Comparison of ENCODE assay signal across 1 cellular context in genomic region chr19:35879770-35880317, GRCh38.
TF ChIP-seq lines count a peak whose summit lies in the region.

No MANE protein-coding gene starts in this region.

TF ChIP-seq in K562, 482 proteins besides CTCF, POLR2A, EP300 and RAD21 (continued from another document and continues in another):
- TF ChIP-seq, protein P1, sequence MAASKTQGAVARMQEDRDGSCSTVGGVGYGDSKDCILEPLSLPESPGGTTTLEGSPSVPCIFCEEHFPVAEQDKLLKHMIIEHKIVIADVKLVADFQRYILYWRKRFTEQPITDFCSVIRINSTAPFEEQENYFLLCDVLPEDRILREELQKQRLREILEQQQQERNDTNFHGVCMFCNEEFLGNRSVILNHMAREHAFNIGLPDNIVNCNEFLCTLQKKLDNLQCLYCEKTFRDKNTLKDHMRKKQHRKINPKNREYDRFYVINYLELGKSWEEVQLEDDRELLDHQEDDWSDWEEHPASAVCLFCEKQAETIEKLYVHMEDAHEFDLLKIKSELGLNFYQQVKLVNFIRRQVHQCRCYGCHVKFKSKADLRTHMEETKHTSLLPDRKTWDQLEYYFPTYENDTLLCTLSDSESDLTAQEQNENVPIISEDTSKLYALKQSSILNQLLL (CRISPR knock-in tag; IDR thresholded peaks at IDR 0.05; ENCODE audit: borderline replicate concordance), result no peak
- TF ChIP-seq, protein P2, sequence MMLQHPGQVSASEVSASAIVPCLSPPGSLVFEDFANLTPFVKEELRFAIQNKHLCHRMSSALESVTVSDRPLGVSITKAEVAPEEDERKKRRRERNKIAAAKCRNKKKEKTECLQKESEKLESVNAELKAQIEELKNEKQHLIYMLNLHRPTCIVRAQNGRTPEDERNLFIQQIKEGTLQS (IDR thresholded peaks at IDR 0.05), result peak; percentile 43; the same call in 1 of the 2 replicates
- TF ChIP-seq, protein P2 (CRISPR knock-in tag; conservative IDR thresholded peaks at IDR 0.05), result peak; percentile 67; the same call in 1 of the 2 replicates
- no peak for TF ChIP-seq ZNF668 (CRISPR knock-in tag; IDR thresholded peaks at IDR 0.05)
- no peak for TF ChIP-seq ZNF23 (CRISPR knock-in tag; IDR thresholded peaks at IDR 0.05)
- no peak for TF ChIP-seq ZSCAN32 (CRISPR knock-in tag; IDR thresholded peaks at IDR 0.05)
- TF ChIP-seq, protein P3, sequence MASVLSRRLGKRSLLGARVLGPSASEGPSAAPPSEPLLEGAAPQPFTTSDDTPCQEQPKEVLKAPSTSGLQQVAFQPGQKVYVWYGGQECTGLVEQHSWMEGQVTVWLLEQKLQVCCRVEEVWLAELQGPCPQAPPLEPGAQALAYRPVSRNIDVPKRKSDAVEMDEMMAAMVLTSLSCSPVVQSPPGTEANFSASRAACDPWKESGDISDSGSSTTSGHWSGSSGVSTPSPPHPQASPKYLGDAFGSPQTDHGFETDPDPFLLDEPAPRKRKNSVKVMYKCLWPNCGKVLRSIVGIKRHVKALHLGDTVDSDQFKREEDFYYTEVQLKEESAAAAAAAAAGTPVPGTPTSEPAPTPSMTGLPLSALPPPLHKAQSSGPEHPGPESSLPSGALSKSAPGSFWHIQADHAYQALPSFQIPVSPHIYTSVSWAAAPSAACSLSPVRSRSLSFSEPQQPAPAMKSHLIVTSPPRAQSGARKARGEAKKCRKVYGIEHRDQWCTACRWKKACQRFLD (CRISPR knock-in tag; IDR thresholded peaks at IDR 0.05), result no peak
- TF ChIP-seq GABPA (tag; conservative IDR thresholded peaks at IDR 0.05; ENCODE audit: low read depth), result no peak
- no peak for TF ChIP-seq RFX7 (CRISPR knock-in tag; IDR thresholded peaks at IDR 0.05)
- TF ChIP-seq SRSF3 (IDR thresholded peaks at IDR 0.05; ENCODE audit: insufficient read depth, low read length), result no peak
- TF ChIP-seq SUPT5H (IDR thresholded peaks at IDR 0.05), result no peak
- no peak for TF ChIP-seq SLC30A9 (CRISPR knock-in tag; IDR thresholded peaks at IDR 0.05)
- TF ChIP-seq SIN3A (IDR thresholded peaks at IDR 0.05; ENCODE audit: borderline replicate concordance in 2 of 2, control insufficient read depth in 1 of 2, low read depth in 2 of 2, low read length in 2 of 2), result peak; percentile 99
- no peak for TF ChIP-seq ARID2 (IDR thresholded peaks at IDR 0.05)
- no peak for TF ChIP-seq ERF (CRISPR knock-in tag; IDR thresholded peaks at IDR 0.05)
- no peak for TF ChIP-seq NBN (IDR thresholded peaks at IDR 0.05; ENCODE audit: low read depth)
- no peak for TF ChIP-seq CC2D1A (IDR thresholded peaks at IDR 0.05)
- no peak for TF ChIP-seq CSDE1 (IDR thresholded peaks at IDR 0.05)
- TF ChIP-seq EHMT2 (IDR thresholded peaks at IDR 0.05), result peak; percentile 99
- TF ChIP-seq E2F4 (CRISPR knock-in tag; IDR thresholded peaks at IDR 0.05; ENCODE audit: low read depth), result peak; percentile 51; the same call in 1 of the 2 replicates
- TF ChIP-seq DNMT1 (IDR thresholded peaks at IDR 0.05), result no peak
- no peak for TF ChIP-seq ZKSCAN3 (CRISPR knock-in tag; IDR thresholded peaks at IDR 0.05)
- no peak for TF ChIP-seq BRD4 (IDR thresholded peaks at IDR 0.05)
- peak; percentile 88; the same call in 1 of the 2 replicates for TF ChIP-seq PHF21A (IDR thresholded peaks at IDR 0.05; ENCODE audit: borderline replicate concordance, low read depth)
- peak; percentile 80; the same call in 1 of the 2 replicates for TF ChIP-seq FOXP4 (CRISPR knock-in tag; IDR thresholded peaks at IDR 0.05; ENCODE audit: borderline replicate concordance)
- no peak for TF ChIP-seq SAFB2 (IDR thresholded peaks at IDR 0.05; ENCODE audit: borderline replicate concordance, low read depth, low read length, severe bottlenecking)
- no peak for TF ChIP-seq KLF16 (IDR thresholded peaks at IDR 0.05)
- TF ChIP-seq SMARCC2 (IDR thresholded peaks at IDR 0.05; ENCODE audit: low read depth), result no peak
- peak; percentile 80 for TF ChIP-seq ZNF589 (CRISPR knock-in tag; IDR thresholded peaks at IDR 0.05; ENCODE audit: low read depth)
- peak; percentile 77; the same call in 1 of the 2 replicates for TF ChIP-seq ZBTB9 (CRISPR knock-in tag; IDR thresholded peaks at IDR 0.05)
- TF ChIP-seq ZNF592 (IDR thresholded peaks at IDR 0.05), result no peak
- no peak for TF ChIP-seq TCF15 (CRISPR knock-in tag; IDR thresholded peaks at IDR 0.05)
- TF ChIP-seq MCM5 (IDR thresholded peaks at IDR 0.05; ENCODE audit: low read depth), result no peak
- TF ChIP-seq LCOR (CRISPR knock-in tag; IDR thresholded peaks at IDR 0.05), result peak; percentile 97
- peak; percentile 91 for TF ChIP-seq SMAD4 (CRISPR knock-in tag; conservative IDR thresholded peaks at IDR 0.05)
- TF ChIP-seq NELFE (IDR thresholded peaks at IDR 0.05; ENCODE audit: insufficient read depth, insufficient read length), result no peak
- no peak for TF ChIP-seq RBM17 (IDR thresholded peaks at IDR 0.05; ENCODE audit: borderline replicate concordance, low read depth, low read length)
- TF ChIP-seq BRF2 (IDR thresholded peaks at IDR 0.05; ENCODE audit: borderline replicate concordance, insufficient read depth, insufficient read length), result no peak
- no peak for TF ChIP-seq HNRNPLL (IDR thresholded peaks at IDR 0.05; ENCODE audit: low read depth, low read length, poor library complexity, severe bottlenecking)
- TF ChIP-seq TAL1 (IDR thresholded peaks at IDR 0.05), result no peak
- TF ChIP-seq U2AF2 (optimal IDR thresholded peaks at IDR 0.05; ENCODE audit: low read depth, low read length), result no peak
- TF ChIP-seq POLR2AphosphoS2 (IDR thresholded peaks at IDR 0.05; ENCODE audit: low read length), result no peak
- TF ChIP-seq ZNF696 (CRISPR knock-in tag; conservative IDR thresholded peaks at IDR 0.05), result no peak
- no peak for TF ChIP-seq ZNF764 (CRISPR knock-in tag; IDR thresholded peaks at IDR 0.05; ENCODE audit: low read depth)
- TF ChIP-seq KAT2B (IDR thresholded peaks at IDR 0.05; ENCODE audit: low read depth, low read length), result no peak
- no peak for TF ChIP-seq HSF4 (CRISPR knock-in tag; IDR thresholded peaks at IDR 0.05; ENCODE audit: borderline replicate concordance)
- no peak; the same call in 1 of the 2 replicates for TF ChIP-seq MAFK (IDR thresholded peaks at IDR 0.05; ENCODE audit: low read length)
- TF ChIP-seq HIVEP1 (CRISPR knock-in tag; IDR thresholded peaks at IDR 0.05), result no peak
- no peak for TF ChIP-seq ZNF347 (CRISPR knock-in tag; IDR thresholded peaks at IDR 0.05; ENCODE audit: low read depth)
- no peak for TF ChIP-seq BRD9 (IDR thresholded peaks at IDR 0.05; ENCODE audit: low read depth, partially characterized antibody)
- TF ChIP-seq MYBL2 (IDR thresholded peaks at IDR 0.05; ENCODE audit: low read depth), result no peak
- TF ChIP-seq MYBL2 (CRISPR knock-in tag; IDR thresholded peaks at IDR 0.05; ENCODE audit: borderline replicate concordance), result no peak
- TF ChIP-seq, protein P4, sequence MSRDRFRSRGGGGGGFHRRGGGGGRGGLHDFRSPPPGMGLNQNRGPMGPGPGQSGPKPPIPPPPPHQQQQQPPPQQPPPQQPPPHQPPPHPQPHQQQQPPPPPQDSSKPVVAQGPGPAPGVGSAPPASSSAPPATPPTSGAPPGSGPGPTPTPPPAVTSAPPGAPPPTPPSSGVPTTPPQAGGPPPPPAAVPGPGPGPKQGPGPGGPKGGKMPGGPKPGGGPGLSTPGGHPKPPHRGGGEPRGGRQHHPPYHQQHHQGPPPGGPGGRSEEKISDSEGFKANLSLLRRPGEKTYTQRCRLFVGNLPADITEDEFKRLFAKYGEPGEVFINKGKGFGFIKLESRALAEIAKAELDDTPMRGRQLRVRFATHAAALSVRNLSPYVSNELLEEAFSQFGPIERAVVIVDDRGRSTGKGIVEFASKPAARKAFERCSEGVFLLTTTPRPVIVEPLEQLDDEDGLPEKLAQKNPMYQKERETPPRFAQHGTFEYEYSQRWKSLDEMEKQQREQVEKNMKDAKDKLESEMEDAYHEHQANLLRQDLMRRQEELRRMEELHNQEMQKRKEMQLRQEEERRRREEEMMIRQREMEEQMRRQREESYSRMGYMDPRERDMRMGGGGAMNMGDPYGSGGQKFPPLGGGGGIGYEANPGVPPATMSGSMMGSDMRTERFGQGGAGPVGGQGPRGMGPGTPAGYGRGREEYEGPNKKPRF (IDR thresholded peaks at IDR 0.05; ENCODE audit: low read depth, low read length), result no peak
- no peak for TF ChIP-seq ZNF311 (CRISPR knock-in tag; IDR thresholded peaks at IDR 0.05)
- no peak for TF ChIP-seq SREBF1 (IDR thresholded peaks at IDR 0.05; ENCODE audit: borderline replicate concordance, low read depth, low read length)
- TF ChIP-seq RBM14 (IDR thresholded peaks at IDR 0.05; ENCODE audit: borderline replicate concordance, insufficient read depth, low read depth, low read length), result no peak
- peak; percentile 27; the same call in 1 of the 2 replicates for TF ChIP-seq MTA3 (IDR thresholded peaks at IDR 0.05; ENCODE audit: borderline replicate concordance)
- TF ChIP-seq HNRNPL (IDR thresholded peaks at IDR 0.05; ENCODE audit: low read depth, low read length), result no peak
- no peak for TF ChIP-seq CBFA2T2 (conservative IDR thresholded peaks at IDR 0.05)
- no peak for TF ChIP-seq NONO (IDR thresholded peaks at IDR 0.05; ENCODE audit: low read depth in 2 of 2, low read length in 1 of 2)
- no peak for TF ChIP-seq ZBTB17 (CRISPR knock-in tag; IDR thresholded peaks at IDR 0.05)
- TF ChIP-seq SOX6 (IDR thresholded peaks at IDR 0.05), result no peak
